ENCODE assay signal across 17 cellular contexts in genomic region chr3:132904-133303, GRCh38.
A peak's percentile ranks its signal among the peaks of the same experiment; 100 is the strongest.
DNase-seq lines count a peak whose midpoint lies in the region; ATAC-seq lines count a peak whose summit lies in the region.
"Had no signal": no experiment of that assay in that cellular context is flagged by ENCODE, and none has a peak within 500 bp of the region (broad histone marks: within the 10 kb centered on the region; RNA-seq: fewer than 3 reads in every experiment).

No MANE protein-coding gene starts in this region.

- H3K79me2 ChIP-seq in trophoblast cell (ENCODE audit: control insufficient read depth, insufficient read depth, low read length, poor library complexity): no peaks in the 10 kb centered on the region

- H3K27ac ChIP-seq in right cardiac atrium (ENCODE audit: low read length) (peak overlapping the region; percentile 33), trophoblast cell (ENCODE audit: low read depth, low read length) (no peak overlapping the region)
- H3K27ac ChIP-seq: 22Rv1; A549; BLaER1 treated with 17β-estradiol and CSF1 and Interleukin-3, amounts not matched to agents 10 nM and 100 nM; C4-2B had no signal

- H2BK12ac ChIP-seq in trophoblast cell (ENCODE audit: low read length): no peak overlapping the region

- H3K4me1 ChIP-seq in right cardiac atrium (ENCODE audit: control insufficient read depth, insufficient read depth, low read length) (no peaks in the 10 kb centered on the region), trophoblast cell (ENCODE audit: control insufficient read depth in 1 of 2, insufficient read depth in 2 of 2, low read length in 2 of 2) (no peaks in the 10 kb centered on the region)
- H3K4me1 ChIP-seq: A549; BLaER1 treated with 17β-estradiol and CSF1 and Interleukin-3, amounts not matched to agents 10 nM and 100 nM; Caco-2 had no signal

- H3K4me2 ChIP-seq in trophoblast cell (ENCODE audit: low read length): no peak overlapping the region
- H3K4me2 ChIP-seq: A549; BLaER1 treated with 17β-estradiol and CSF1 and Interleukin-3, amounts not matched to agents 10 nM and 100 nM had no signal

- H2AFZ ChIP-seq in trophoblast cell (ENCODE audit: insufficient read depth, low read length, poor library complexity): no peak overlapping the region

- no peaks in the 10 kb centered on the region for H3K9me3 ChIP-seq in right cardiac atrium (ENCODE audit: control insufficient read depth, low read length)
- no peaks in the 10 kb centered on the region for H3K9me3 ChIP-seq in trophoblast cell (ENCODE audit: insufficient read depth, low read depth, low read length)
- H3K9me3 ChIP-seq: A549; BLaER1 treated with 17β-estradiol and CSF1 and Interleukin-3, amounts not matched to agents 10 nM and 100 nM; Caco-2 had no signal

- H4K91ac ChIP-seq in trophoblast cell (ENCODE audit: low read depth, low read length): no peak overlapping the region

- no peak overlapping the region for H3K4ac ChIP-seq in trophoblast cell (ENCODE audit: low read depth, low read length)

- H3K27me3 ChIP-seq in right cardiac atrium (ENCODE audit: control insufficient read depth, insufficient read depth) (no peaks in the 10 kb centered on the region), trophoblast cell (ENCODE audit: insufficient read depth, low read length) (no peaks in the 10 kb centered on the region)
- H3K27me3 ChIP-seq: BLaER1 treated with 17β-estradiol and CSF1 and Interleukin-3, amounts not matched to agents 10 nM and 100 nM had no signal

- H3K14ac ChIP-seq in trophoblast cell (ENCODE audit: low read length): no peak overlapping the region

- H2BK5ac ChIP-seq in trophoblast cell (ENCODE audit: low read depth, low read length, poor library complexity): no peak overlapping the region

- no peak for DNase-seq in right cardiac atrium
- no peak for DNase-seq in Right ventricle myocardium inferior (ENCODE audit: missing footprints)
- DNase-seq in left lobe of liver (ENCODE audit: low spot score): no peak
- DNase-seq in trophoblast cell: no peak
- no peak for DNase-seq in NCI-H1417 treated with DMSO at 0.1 percent for 48 hours (lab: John Stamatoyannopoulos, UW)
- DNase-seq: AML-193; Caco-2; Calu3; CD4-positive, alpha-beta T cell; CD8-positive, alpha-beta T cell; DMS79 treated with DMSO at 0.1 percent for 48 hours; GF-D8 had no signal

- intact Hi-C loops in right cardiac atrium (cut with DNase I): no loop called here
- intact Hi-C loops in Right ventricle myocardium inferior (cut with DNase I): no loop called here

- H3K36me3 ChIP-seq in trophoblast cell (ENCODE audit: control insufficient read depth in 1 of 2, insufficient read depth in 2 of 2, low read length in 2 of 2): no peaks in the 10 kb centered on the region
- H3K36me3 ChIP-seq: BLaER1 treated with 17β-estradiol and CSF1 and Interleukin-3, amounts not matched to agents 10 nM and 100 nM had no signal

- H4K8ac ChIP-seq in trophoblast cell (ENCODE audit: low read depth, low read length): no peak overlapping the region

- H3K23ac ChIP-seq in trophoblast cell (ENCODE audit: low read length): no peak overlapping the region

- WGBS in right cardiac atrium: 59% methylated on average over 2 of the region's 2 CpGs
- no CpG with 5 or more reads among the region's 2 CpGs for WGBS in trophoblast cell (ENCODE audit: extremely low coverage, insufficient coverage, insufficient read length)

- H2AK5ac ChIP-seq in trophoblast cell (ENCODE audit: low read length): no peak overlapping the region

- no peak overlapping the region for H3K4me3 ChIP-seq in right cardiac atrium (ENCODE audit: low read length)
- H3K4me3 ChIP-seq in trophoblast cell (ENCODE audit: low read depth, low read length): no peak overlapping the region
- H3K4me3 ChIP-seq: A549; BLaER1 treated with 17β-estradiol and CSF1 and Interleukin-3, amounts not matched to agents 10 nM and 100 nM had no signal

- no peak overlapping the region for H3K18ac ChIP-seq in trophoblast cell (ENCODE audit: low read length)

- no peak overlapping the region for H2BK120ac ChIP-seq in trophoblast cell (ENCODE audit: insufficient read depth, low read length, poor library complexity)

- H3K79me1 ChIP-seq in trophoblast cell (ENCODE audit: low read length): no peaks in the 10 kb centered on the region

- peak overlapping the region; percentile 65 for H3K9ac ChIP-seq in trophoblast cell (ENCODE audit: low read length)
- H3K9ac ChIP-seq: BLaER1 treated with 17β-estradiol and CSF1 and Interleukin-3, amounts not matched to agents 10 nM and 100 nM had no signal

- ATAC-seq in right cardiac atrium (no peak), Right ventricle myocardium inferior (no peak), left lobe of liver (peak; percentile 74), HG02610 (IDR thresholded peaks at IDR 0.05; ENCODE audit: unreplicated experiment) (no peak)
- ATAC-seq: A549; CD8-positive, alpha-beta T cell had no signal

- H4K12ac ChIP-seq in trophoblast cell (ENCODE audit: low read depth, low read length): no peak overlapping the region
